15 cellular contexts compared by ENCODE assay signal in genomic region chr10:132914732-132915131, GRCh38. TPM values are rescaled to one million over a fixed set of nuclear protein-coding genes. Genes with fewer than 3 reads are reported as not detected.
"Had no signal": no experiment of that assay in that cellular context is flagged by ENCODE, and none has a peak within 500 bp of the region (broad histone marks: within the 10 kb centered on the region; RNA-seq: fewer than 3 reads in every experiment).

No MANE protein-coding gene starts in this region.

- H3K4me3 Mint-ChIP-seq: activated naive CD8-positive, alpha-beta T cell treated with anti-CD3 and anti-CD28 coated beads for 36 hours; natural killer cell treated with Interleukin-12 subunit alpha and Interleukin-12 subunit beta and Interleukin-15 and Interleukin-18, amount 100 ng/mL, for 72 hours; stimulated activated naive CD8-positive, alpha-beta T cell treated with anti-CD3 and anti-CD28 coated beads, Interleukin-15, amount 100 ng/mL, for 72 hours; T-helper 17 cell had no signal

- H3K9me3 Mint-ChIP-seq: activated naive CD8-positive, alpha-beta T cell treated with anti-CD3 and anti-CD28 coated beads for 36 hours; activated T-helper 2 cell treated with anti-CD3 and anti-CD28 coated beads, Interferon-gamma antibody, Interleukin-2, Interleukin-4, amounts not matched to agents 10 μg/mL and 5 μg/mL and 100 μg/mL, durations not matched to agents 14 hours and 24 hours and 36 hours; natural killer cell treated with Interleukin-12 subunit alpha and Interleukin-12 subunit beta and Interleukin-15 and Interleukin-18, amount 100 ng/mL, for 72 hours; stimulated activated naive CD8-positive, alpha-beta T cell treated with anti-CD3 and anti-CD28 coated beads, Interleukin-15, amount 100 ng/mL, for 72 hours had no signal

- H3K4me1 ChIP-seq: vagina had no signal

- H3K9me3 ChIP-seq: mucosa of descending colon, thoracic aorta, vagina had no signal

- H3K36me3 ChIP-seq: brain microvascular endothelial cell, thoracic aorta, vagina had no signal

- H3K27me3 Mint-ChIP-seq: activated naive CD8-positive, alpha-beta T cell treated with anti-CD3 and anti-CD28 coated beads for 36 hours; natural killer cell treated with Interleukin-12 subunit alpha and Interleukin-12 subunit beta and Interleukin-15 and Interleukin-18, amount 100 ng/mL, for 72 hours; stimulated activated naive CD8-positive, alpha-beta T cell treated with anti-CD3 and anti-CD28 coated beads, Interleukin-15, amount 100 ng/mL, for 72 hours had no signal

- H3K27ac Mint-ChIP-seq: activated naive CD8-positive, alpha-beta T cell treated with anti-CD3 and anti-CD28 coated beads for 36 hours; activated T-helper 2 cell treated with anti-CD3 and anti-CD28 coated beads, Interferon-gamma antibody, Interleukin-2, Interleukin-4, amounts not matched to agents 10 μg/mL and 5 μg/mL and 100 μg/mL, durations not matched to agents 14 hours and 24 hours and 36 hours; natural killer cell treated with Interleukin-12 subunit alpha and Interleukin-12 subunit beta and Interleukin-15 and Interleukin-18, amount 100 ng/mL, for 72 hours; stimulated activated naive CD8-positive, alpha-beta T cell treated with anti-CD3 and anti-CD28 coated beads, Interleukin-15, amount 100 ng/mL, for 72 hours; T-helper 17 cell had no signal

- H3K27me3 ChIP-seq: brain microvascular endothelial cell, vagina had no signal

- DNase-seq: activated naive CD8-positive, alpha-beta T cell treated with anti-CD3 and anti-CD28 coated beads for 36 hours; brain microvascular endothelial cell; cerebellar nuclear complex; hypothalamus; mammary epithelial cell; mucosa of descending colon; stimulated activated CD4-positive, alpha-beta T cell treated with anti-CD3 and anti-CD28 coated beads, Interleukin-4, amount 100 ng/mL, for 24 hours; stimulated activated naive CD8-positive, alpha-beta T cell treated with anti-CD3 and anti-CD28 coated beads, Interleukin-15, amount 100 ng/mL, for 72 hours; T-helper 17 cell had no signal

- H3K36me3 Mint-ChIP-seq: activated naive CD8-positive, alpha-beta T cell treated with anti-CD3 and anti-CD28 coated beads for 36 hours; natural killer cell treated with Interleukin-12 subunit alpha and Interleukin-12 subunit beta and Interleukin-15 and Interleukin-18, amount 100 ng/mL, for 72 hours had no signal

- ATAC-seq: activated CD4-positive, CD25-positive, alpha-beta regulatory T cell treated with anti-CD3 and anti-CD28 coated beads, Interleukin-2, amount 50 U/mL, for 24 hours; esophagus mucosa; mucosa of descending colon; natural killer cell treated with Interleukin-12 subunit alpha and Interleukin-12 subunit beta and Interleukin-15 and Interleukin-18, amount 100 ng/mL, for 72 hours; stimulated activated naive CD8-positive, alpha-beta T cell treated with anti-CD3 and anti-CD28 coated beads, Interleukin-15, amount 100 ng/mL, for 72 hours; T-helper 17 cell had no signal

- H3K4me1 Mint-ChIP-seq: stimulated activated naive CD8-positive, alpha-beta T cell treated with anti-CD3 and anti-CD28 coated beads, Interleukin-15, amount 100 ng/mL, for 72 hours had no signal

- H3K27ac ChIP-seq: brain microvascular endothelial cell, thoracic aorta, vagina had no signal

- H3K4me3 ChIP-seq: mucosa of descending colon, thoracic aorta, vagina had no signal

RNA-seq across cellular contexts. Expression of gene CFAP46, which starts 27.6 kb away (rescaled TPM):
- total RNA-seq: activated T-helper 2 cell treated with anti-CD3 and anti-CD28 coated beads, Interferon-gamma antibody, Interleukin-2, Interleukin-4, amounts not matched to agents 10 μg/mL and 5 μg/mL and 100 μg/mL, durations not matched to agents 14 hours and 24 hours and 36 hours; T-helper 17 cell; thoracic aorta; vagina had no signal
- polyA plus RNA-seq: mammary epithelial cell had no signal
